Comparison of ENCODE assay signal across 17 cellular contexts in the genomic region with DNA sequence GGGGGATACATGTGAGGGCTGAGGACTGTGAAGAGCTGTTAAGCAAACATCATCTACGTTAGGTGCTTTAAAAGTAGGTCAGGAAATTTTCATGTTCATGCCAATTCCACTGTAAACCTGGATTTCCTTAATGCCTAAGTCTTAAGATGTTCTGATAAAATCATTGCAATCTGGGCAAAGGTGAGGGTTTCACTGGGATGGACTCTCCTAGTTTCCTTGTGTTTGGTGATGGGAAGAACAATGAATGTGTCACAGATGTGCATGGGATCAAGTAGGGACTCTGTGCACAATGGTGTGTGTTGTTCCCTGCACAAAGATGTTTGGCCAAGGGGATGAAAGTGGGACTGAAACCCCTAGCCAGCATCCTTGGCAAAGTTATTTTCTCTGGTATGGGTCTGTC.
DNase-seq lines count a peak whose midpoint lies in the region; ATAC-seq and TF ChIP-seq lines count a peak whose summit lies in the region.
"Had no signal": no experiment of that assay in that cellular context is flagged by ENCODE, and none has a peak within 500 bp of the region (broad histone marks: within the 10 kb centered on the region; RNA-seq: fewer than 3 reads in every experiment).

No MANE protein-coding gene starts in this region.

- H3K36me3 Mint-ChIP-seq in CD8-positive, alpha-beta T cell: no peaks in the 10 kb centered on the region
- H3K36me3 Mint-ChIP-seq in central memory CD8-positive, alpha-beta T cell (ENCODE audit: insufficient read depth): peaks cover 4% of the 10 kb centered on the region
- peaks cover 0 to 65% (median 4%) of the 10 kb centered on the region in 5 donors for H3K36me3 Mint-ChIP-seq in naive thymus-derived CD4-positive, alpha-beta T cell
- H3K36me3 Mint-ChIP-seq: naive B cell had no signal

- intact Hi-C loops in CD8-positive, alpha-beta T cell (cut with DNase I, micrococcal nuclease): loop anchor here (2.0 to 5.0 kb wide), 2 partner anchors 309 kb away; partner anchors contain the start of gene PELI2 (in 1 of the 2)
- intact Hi-C loops in PC-3 (cut with micrococcal nuclease): loop anchor here (1.0 kb wide), 1 partner anchor 24 kb away; no protein-coding TSS in a partner anchor
- intact Hi-C loops in naive thymus-derived CD4-positive, alpha-beta T cell (cut with micrococcal nuclease): loop anchor here (1.0 to 10.0 kb wide), 6 partner anchors 45 to 903 kb away; partner anchors contain the start of genes FBXO34 (in 1 of the 2), GCH1 (in 1 of the 2) and PELI2 (in 1 of the 2)

- TF ChIP-seq CTCF in CD8-positive, alpha-beta T cell (IDR thresholded peaks at IDR 0.05): no peak
- TF ChIP-seq CTCF in PC-3 (conservative IDR thresholded peaks at IDR 0.05; ENCODE audit: low read depth, low read length): no peak

- peaks cover 17% of the 10 kb centered on the region for H3K4me1 ChIP-seq in CD8-positive, alpha-beta T cell (ENCODE audit: insufficient read depth, low read length)
- H3K4me1 ChIP-seq in PC-3 (ENCODE audit: insufficient read depth, low read length): peaks cover 32% of the 10 kb centered on the region
- H3K4me1 ChIP-seq in naive thymus-derived CD4-positive, alpha-beta T cell (ENCODE audit: control insufficient read depth in 2 of 2, insufficient read depth in 2 of 2, low read length in 2 of 2): peaks cover 16 to 17% of the 10 kb centered on the region in 2 donors

- no peaks in the 10 kb centered on the region for H3K27me3 ChIP-seq in CD8-positive, alpha-beta T cell (ENCODE audit: insufficient read depth, low read length)
- no peaks in the 10 kb centered on the region for H3K27me3 ChIP-seq in PC-3 (ENCODE audit: low read length)
- H3K27me3 ChIP-seq in naive thymus-derived CD4-positive, alpha-beta T cell (ENCODE audit: control insufficient read depth in 2 of 2, insufficient read depth in 2 of 2, low read length in 2 of 2): no peaks in the 10 kb centered on the region
- H3K27me3 ChIP-seq: BLaER1 had no signal

- peaks cover 24% of the 10 kb centered on the region for H3K4me1 Mint-ChIP-seq in CD8-positive, alpha-beta T cell (ENCODE audit: low read depth)
- peaks cover 44% of the 10 kb centered on the region for H3K4me1 Mint-ChIP-seq in central memory CD8-positive, alpha-beta T cell
- peaks cover 24 to 56% (median 36%) of the 10 kb centered on the region in 7 donors for H3K4me1 Mint-ChIP-seq in naive thymus-derived CD4-positive, alpha-beta T cell

- H3K27ac Mint-ChIP-seq in CD8-positive, alpha-beta T cell: peak overlapping the region; percentile 85
- H3K27ac Mint-ChIP-seq in central memory CD8-positive, alpha-beta T cell (ENCODE audit: low read depth): peak overlapping the region; percentile 81
- peak overlapping the region; percentile 90 to 98 (median 91) for H3K27ac Mint-ChIP-seq in naive thymus-derived CD4-positive, alpha-beta T cell
- H3K27ac Mint-ChIP-seq: naive B cell had no signal

- POLR2A ChIA-PET in CD8-positive, alpha-beta T cell (lab: Charles Lee): no interaction called here
- POLR2A ChIA-PET in PC-3 (lab: Charles Lee; ENCODE audit: unreplicated experiment): no interaction called here
- POLR2A ChIA-PET in naive thymus-derived CD4-positive, alpha-beta T cell (lab: Charles Lee): interaction anchor here (0.7 kb wide), 1 partner anchor 227 kb away, joined by 3 read pairs; no protein-coding TSS in a partner anchor

- no peak overlapping the region for H3K4me3 ChIP-seq in CD8-positive, alpha-beta T cell (ENCODE audit: low read depth, low read length)
- no peak overlapping the region for H3K4me3 ChIP-seq in PC-3 (ENCODE audit: low read length)
- H3K4me3 ChIP-seq in naive thymus-derived CD4-positive, alpha-beta T cell (ENCODE audit: low read length): peak overlapping the region; percentile 10
- H3K4me3 ChIP-seq: BLaER1, K562 had no signal

- no peaks in the 10 kb centered on the region for H3K36me3 ChIP-seq in CD8-positive, alpha-beta T cell (ENCODE audit: insufficient read depth, low read length)
- no peaks in the 10 kb centered on the region for H3K36me3 ChIP-seq in PC-3 (ENCODE audit: low read depth, low read length)
- H3K36me3 ChIP-seq in naive thymus-derived CD4-positive, alpha-beta T cell (ENCODE audit: control insufficient read depth in 2 of 3, insufficient read depth in 3 of 3, low read length in 3 of 3): no peaks in the 10 kb centered on the region
- H3K36me3 ChIP-seq: BLaER1 had no signal

- peak overlapping the region; percentile 4; the same call in 1 of the 2 replicates for H3K9ac ChIP-seq in PC-3 (ENCODE audit: low read length)
- H3K9ac ChIP-seq: BLaER1 had no signal

- ATAC-seq in CD8-positive, alpha-beta T cell: no peak
- ATAC-seq in PC-3: no peak
- no peak for ATAC-seq in central memory CD8-positive, alpha-beta T cell (replicated peaks; ENCODE audit: extremely low read depth, poor library complexity, severe bottlenecking)
- no peak for ATAC-seq in naive thymus-derived CD4-positive, alpha-beta T cell
- no peak for ATAC-seq in GM21447 (IDR thresholded peaks at IDR 0.05; ENCODE audit: unreplicated experiment)
- ATAC-seq in HG02642 (IDR thresholded peaks at IDR 0.05; ENCODE audit: poor library complexity, unreplicated experiment): no peak
- ATAC-seq: K562 had no signal

- H2AFZ ChIP-seq in PC-3 (ENCODE audit: low read length): no peak overlapping the region

- CTCF ChIA-PET in CD8-positive, alpha-beta T cell (lab: Charles Lee): no interaction called here
- CTCF ChIA-PET in PC-3 (lab: Charles Lee): no interaction called here
- CTCF ChIA-PET in naive thymus-derived CD4-positive, alpha-beta T cell (lab: Charles Lee): interaction anchor here (0.6 kb wide), 1 partner anchor 228 kb away, joined by 3 read pairs; no protein-coding TSS in a partner anchor

- H3F3A ChIP-seq in PC-3 (ENCODE audit: low read length, unreplicated experiment): no peaks in the 10 kb centered on the region

- 0 out of 2 replicates have a peak overlapping the region, but pooled peaks have one; percentile 16 for H3K4me2 ChIP-seq in PC-3 (ENCODE audit: low read length)

- no peaks in the 10 kb centered on the region for H3K79me2 ChIP-seq in PC-3 (ENCODE audit: low read length)

- no peaks in the 10 kb centered on the region for H4K20me1 ChIP-seq in PC-3 (ENCODE audit: low read length)
- H4K20me1 ChIP-seq: BLaER1 had no signal

- peak overlapping the region; percentile 44 for H3K4me3 Mint-ChIP-seq in CD8-positive, alpha-beta T cell
- H3K4me3 Mint-ChIP-seq in central memory CD8-positive, alpha-beta T cell: peak overlapping the region; percentile 60
- H3K4me3 Mint-ChIP-seq in naive thymus-derived CD4-positive, alpha-beta T cell: peak overlapping the region in 7 of 10 donors; percentile 44 to 70 (median 60)
- H3K4me3 Mint-ChIP-seq: naive B cell had no signal

- H3K9me2 ChIP-seq in PC-3 (replicated peaks; ENCODE audit: low read length): no peaks in the 10 kb centered on the region

- H3K9me3 Mint-ChIP-seq in CD8-positive, alpha-beta T cell: no peaks in the 10 kb centered on the region
- H3K9me3 Mint-ChIP-seq in central memory CD8-positive, alpha-beta T cell: peaks cover 9% of the 10 kb centered on the region
- peaks cover 0 to 39% (median 6%) of the 10 kb centered on the region in 11 donors for H3K9me3 Mint-ChIP-seq in naive thymus-derived CD4-positive, alpha-beta T cell

- no peak overlapping the region for H3K27ac ChIP-seq in CD8-positive, alpha-beta T cell (ENCODE audit: low read depth, low read length)
- H3K27ac ChIP-seq in PC-3 (ENCODE audit: low read length): peak overlapping the region; percentile 57
- peak overlapping the region; percentile 61 for H3K27ac ChIP-seq in naive thymus-derived CD4-positive, alpha-beta T cell (ENCODE audit: low read depth, low read length)

- no peak for DNase-seq in CD8-positive, alpha-beta T cell
- no peak for DNase-seq in PC-3
- no peak for DNase-seq in central memory CD8-positive, alpha-beta T cell (ENCODE audit: low spot score in 2 of 2)
- no peak for DNase-seq in naive thymus-derived CD4-positive, alpha-beta T cell
- no peak for DNase-seq in RPMI8226
- no peak for DNase-seq in NCI-H2107 treated with DMSO at 0.1 percent for 48 hours (lab: John Stamatoyannopoulos, UW; ENCODE audit: unreplicated experiment)
- DNase-seq: activated effector memory CD4-positive, alpha-beta T cell treated with anti-CD3 and anti-CD28 coated beads, Interleukin-2, amount 50 U/mL, for 16 hours; kidney; naive B cell; NCI-H510A; OCI-M1; stimulated activated CD4-positive, alpha-beta T cell treated with anti-CD3 and anti-CD28 coated beads, Interleukin-2, amount 100 ng/mL, for 24 hours; SW 1271 had no signal

- BruUV-seq in PC-3 (replicated peaks; lab: Mats Ljungman, UMichigan): no TSS peak

- H3K9me3 ChIP-seq in CD8-positive, alpha-beta T cell (ENCODE audit: low read length): no peaks in the 10 kb centered on the region
- no peaks in the 10 kb centered on the region for H3K9me3 ChIP-seq in PC-3 (ENCODE audit: low read length)
- H3K9me3 ChIP-seq in naive thymus-derived CD4-positive, alpha-beta T cell (ENCODE audit: control insufficient read depth in 2 of 3, low read length in 3 of 3): no peaks in the 10 kb centered on the region

- no peaks in the 10 kb centered on the region for H3K27me3 Mint-ChIP-seq in CD8-positive, alpha-beta T cell (ENCODE audit: low read depth)
- no peaks in the 10 kb centered on the region for H3K27me3 Mint-ChIP-seq in central memory CD8-positive, alpha-beta T cell
- H3K27me3 Mint-ChIP-seq in naive thymus-derived CD4-positive, alpha-beta T cell: no peaks in the 10 kb centered on the region
